Comparison of ENCODE assay signal across 8 cellular contexts in the genomic region with DNA sequence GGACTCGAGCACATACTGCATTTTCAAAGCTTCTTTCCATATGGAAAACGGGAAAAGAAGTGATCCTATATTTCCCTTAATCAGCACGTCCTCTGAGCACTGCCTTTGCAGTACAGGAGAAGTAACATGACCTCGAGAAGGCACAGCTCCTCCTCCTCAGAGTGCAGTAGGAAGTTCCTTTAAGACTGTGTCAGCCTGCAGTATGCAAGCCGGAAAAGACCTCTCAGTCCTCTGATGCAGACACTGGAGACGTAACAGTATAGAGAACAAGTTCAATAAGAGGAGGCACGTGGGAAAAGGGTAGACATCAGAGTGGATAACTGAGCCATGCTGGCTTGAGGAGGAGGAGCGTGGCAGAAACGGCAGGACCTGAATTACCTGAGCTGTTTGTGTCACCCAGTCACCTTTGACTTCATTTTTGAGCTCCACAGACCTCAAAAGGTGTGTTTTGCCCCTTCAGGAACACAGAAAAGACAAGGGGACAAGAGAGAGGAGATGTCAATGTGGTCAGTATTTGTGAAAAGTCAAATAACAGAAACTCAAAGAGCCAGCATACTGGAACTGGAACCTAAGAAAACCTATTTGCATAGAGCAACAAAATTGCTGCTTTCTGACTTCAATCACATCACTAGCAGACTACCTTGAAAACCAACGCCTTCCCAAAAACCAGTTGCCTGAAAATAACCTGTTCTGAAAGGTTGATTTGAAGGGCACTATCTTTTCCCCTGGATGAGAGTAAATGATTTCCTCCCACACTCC. TPM values are rescaled to one million over a fixed set of nuclear protein-coding genes. Genes with fewer than 3 reads are reported as not detected.
DNase-seq lines count a peak whose midpoint lies in the region; ATAC-seq, FAIRE-seq and TF ChIP-seq lines count a peak whose summit lies in the region.

No MANE protein-coding gene starts in this region.

- no peak for TF ChIP-seq RAD21 in K562 (CRISPR knock-in tag; conservative IDR thresholded peaks at IDR 0.05 in 1 of 2, IDR thresholded peaks at IDR 0.05 in 1 of 2)

- no peaks in the 10 kb centered on the region for H3K9me3 ChIP-seq in K562 (replicated peaks; ENCODE audit: control insufficient read depth, insufficient read depth, low read depth, low read length)
- no peaks in the 10 kb centered on the region for H3K9me3 ChIP-seq in keratinocyte (ENCODE audit: control insufficient read depth, low read depth, low read length)
- H3K9me3 ChIP-seq in stomach = no peaks in the 10 kb centered on the region

- 30% methylated on average over 10 of the region's 10 CpGs for WGBS in K562 (ENCODE audit: insufficient coverage, low coverage, missing lambda C conversion rate)
- WGBS in stomach, 5 donors = 6 to 14% (median 8%) methylated on average over 10 of the region's 10 CpGs

- H2AFZ ChIP-seq in K562 (ENCODE audit: low read depth, low read length) (no peak overlapping the region; the same call in 1 of the 2 replicates), keratinocyte (ENCODE audit: control insufficient read depth, low read length) (peak overlapping the region; percentile 77)

- CTCF ChIA-PET in AG04449 (lab: Yijun Ruan, JAX) = interaction anchor here (1.2 to 1.9 kb wide), 3 partner anchors 9 to 189 kb away, joined by 3 to 5 read pairs (median 4); no protein-coding TSS in a partner anchor
- CTCF ChIA-PET in K562 (lab: Yijun Ruan, JAX; ENCODE audit: low intra/inter-chr PET ratio) = no interaction called here

- BruUV-seq in K562 (replicated peaks; lab: Mats Ljungman, UMichigan) = no TSS peak

- DNase-seq in AG04449 (ENCODE audit: low read depth, low spot score) = peak; percentile 80
- DNase-seq in RPMI8226 = peak; percentile 67
- DNase-seq in K562 (ENCODE audit: extremely low read depth in 1 of 4, low spot score in 3 of 4) = peak in 2 of 4 experiments; percentile 23 to 33
- no peak for DNase-seq in keratinocyte (ENCODE audit: low read depth, low spot score)
- DNase-seq in stomach = peak; percentile 49
- DNase-seq in NCI-H1092 treated with DMSO at 0.1 percent for 48 hours (lab: John Stamatoyannopoulos, UW) = no peak

- no peak overlapping the region for H3K27ac ChIP-seq in K562 (ENCODE audit: extremely low read depth, low read depth, low read length)
- peak overlapping the region; percentile 58 for H3K27ac ChIP-seq in keratinocyte (ENCODE audit: control insufficient read depth, insufficient read depth, low read length)
- peak overlapping the region; percentile 28 to 80 (median 69) for H3K27ac ChIP-seq in stomach

- TF ChIP-seq CTCF in AG04449 (IDR thresholded peaks at IDR 0.05; ENCODE audit: insufficient read depth, low read length, missing control alignments) = no peak
- TF ChIP-seq CTCF in K562 (IDR thresholded peaks at IDR 0.05 in 2 of 3, conservative IDR thresholded peaks at IDR 0.05 in 1 of 3; ENCODE audit: insufficient read depth in 2 of 3, low read depth in 1 of 3, low read length in 3 of 3) = no peak
- no peak for TF ChIP-seq CTCF in keratinocyte (optimal IDR thresholded peaks at IDR 0.05 in 1 of 3, IDR thresholded peaks at IDR 0.05 in 1 of 3, conservative IDR thresholded peaks at IDR 0.05 in 1 of 3; ENCODE audit: extremely low read depth in 1 of 3, insufficient read depth in 2 of 3, low read length in 3 of 3)
- no peak for TF ChIP-seq CTCF in stomach (IDR thresholded peaks at IDR 0.05)

- H3K9ac ChIP-seq in K562 (ENCODE audit: insufficient read depth in 1 of 2, low read depth in 2 of 2, low read length in 2 of 2) (no peak overlapping the region), keratinocyte (ENCODE audit: control insufficient read depth, extremely low read depth, insufficient read depth, low read length) (peak overlapping the region; percentile 47)

- TF ChIP-seq POLR2A in K562 (conservative IDR thresholded peaks at IDR 0.05) (no peak), stomach (IDR thresholded peaks at IDR 0.05) (no peak)

- peaks cover 5 to 25% of the 10 kb centered on the region in 2 experiments; a peak in 4 of 5 replicates for H3K4me1 ChIP-seq in K562 (replicated peaks in 1 of 2; ENCODE audit: control insufficient read depth in 2 of 2, insufficient read depth in 2 of 2, low read length in 2 of 2)
- H3K4me1 ChIP-seq in keratinocyte (ENCODE audit: control insufficient read depth, extremely low read depth, insufficient read depth, low read length) = peaks cover 23% of the 10 kb centered on the region
- H3K4me1 ChIP-seq in stomach = peaks cover 58 to 93% (median 79%) of the 10 kb centered on the region in 4 donors

- in situ Hi-C loops in K562 (cut with MboI) = no loop called here

- ATAC-seq in GM18909 (IDR thresholded peaks at IDR 0.05; ENCODE audit: poor library complexity, unreplicated experiment) (peak; percentile 67), HG03066 (IDR thresholded peaks at IDR 0.05; ENCODE audit: low read depth, unreplicated experiment) (peak; percentile 66), K562 (peak; percentile 67)

- dilution Hi-C loops in keratinocyte (cut with MboI; ENCODE audit: extremely low pct_ligation_motif_present, low sequenced_read_pairs) = no loop called here

- H3K79me2 ChIP-seq in K562 (ENCODE audit: control insufficient read depth, insufficient read depth, low read length) (peaks cover 17% of the 10 kb centered on the region; the same call in 2 of the 3 replicates), keratinocyte (ENCODE audit: control insufficient read depth, insufficient read depth, low read length) (peaks cover 63% of the 10 kb centered on the region)

- H3K4me2 ChIP-seq in K562 (ENCODE audit: insufficient read depth, low read length) = no peak overlapping the region
- peak overlapping the region; percentile 52 for H3K4me2 ChIP-seq in keratinocyte (ENCODE audit: control insufficient read depth, extremely low read depth, insufficient read depth, low read depth, low read length)

- POLR2A ChIA-PET in AG04449 (lab: Yijun Ruan, JAX) (interaction anchor here (0.6 kb wide), 1 partner anchor 21 kb away, joined by 3 read pairs; the partner anchor contains the start of gene IRF2), K562 (lab: Yijun Ruan, JAX) (interaction anchor here (0.6 to 0.7 kb wide), 2 partner anchors 36 to 63 kb away, joined by 3 to 6 read pairs; no protein-coding TSS in a partner anchor)

- peak; percentile 74 for FAIRE-seq in K562 (lab: Jason Lieb, UNC)
- peak; percentile 94 for FAIRE-seq in keratinocyte (lab: Jason Lieb, UNC)

- H3K4me3 ChIP-seq in AG04449 (ENCODE audit: low read depth, low read length) (peak overlapping the region; percentile 23), K562 (no peak overlapping the region), keratinocyte (ENCODE audit: control insufficient read depth in 2 of 3, extremely low read depth in 1 of 3, insufficient read depth in 2 of 3, low read depth in 1 of 3, low read length in 3 of 3) (no peak overlapping the region), stomach (peak overlapping the region in 1 of 4 donors; percentile 7)

- intact Hi-C loops in K562 (cut with micrococcal nuclease) (no loop called here), stomach (cut with DNase I; ENCODE audit: low total_unique reads) (no loop called here)

- no peaks in the 10 kb centered on the region for H3K36me3 ChIP-seq in K562 (ENCODE audit: control insufficient read depth, insufficient read depth, low read length)
- peaks cover 0 to 3% of the 10 kb centered on the region in 2 experiments for H3K36me3 ChIP-seq in keratinocyte (ENCODE audit: control insufficient read depth in 2 of 2, extremely low read depth in 1 of 2, insufficient read depth in 2 of 2, low read length in 2 of 2)
- H3K36me3 ChIP-seq in stomach = peaks cover 0 to 18% (median 8%) of the 10 kb centered on the region in 4 donors

- no peaks in the 10 kb centered on the region for H3K9me1 ChIP-seq in K562 (ENCODE audit: control insufficient read depth, insufficient read depth, low read length)
- no peaks in the 10 kb centered on the region for H3K9me1 ChIP-seq in keratinocyte (ENCODE audit: control insufficient read depth, extremely low read depth, insufficient read depth, low read length)

- TF ChIP-seq EP300 in K562 (IDR thresholded peaks at IDR 0.05; ENCODE audit: low read length) (no peak), stomach (IDR thresholded peaks at IDR 0.05) (no peak)

- H4K20me1 ChIP-seq in K562 (replicated peaks; ENCODE audit: control insufficient read depth, insufficient read depth, low read length) (peaks cover 51% of the 10 kb centered on the region), keratinocyte (ENCODE audit: control insufficient read depth, extremely low read depth, insufficient read depth, low read length) (no peaks in the 10 kb centered on the region)

- H3K27me3 ChIP-seq in K562 (ENCODE audit: control insufficient read depth in 2 of 2, insufficient read depth in 2 of 2, low read length in 2 of 2) = no peaks in the 10 kb centered on the region
- H3K27me3 ChIP-seq in keratinocyte (ENCODE audit: control insufficient read depth, extremely low read depth, insufficient read depth, low read length) = no peaks in the 10 kb centered on the region
- no peaks in the 10 kb centered on the region for H3K27me3 ChIP-seq in stomach

RNA-seq across cellular contexts. Expression of gene IRF2, which starts 20.8 kb away (rescaled TPM):
- total RNA-seq in K562 (2011; cell fraction: chromatin; rRNA removed; ENCODE audit: low replicate concordance) = 15.6 and 19.2 TPM in 2 replicates
- 10.3 and 10.7 TPM in 2 replicates for total RNA-seq in K562 (2011; cell fraction: nucleolus; rRNA removed)
- 10.5 and 12.5 TPM in 2 replicates for total RNA-seq in K562 (2011; cell fraction: nucleoplasm; rRNA removed)
- total RNA-seq in K562 (2014; rRNA removed) = 7.1 and 8.2 TPM in 2 replicates
- 12.0 TPM in 2 replicates for total RNA-seq in K562 (2014; rRNA removed; fragmentation: Illumina TruSeq; extraction: Trizol)
- total RNA-seq in K562 (2015; rRNA removed; fragmentation: Illumina TruSeq; extraction: Trizol) = 9.9 and 10.2 TPM in 2 replicates
- 11.3 and 11.9 TPM in 2 replicates for total RNA-seq in K562 (2021)
- polyA plus RNA-seq in K562 (2011; rRNA removed) = 11.3 and 15.3 TPM in 2 replicates
- 11.6 and 13.5 TPM in 2 replicates for polyA plus RNA-seq in K562 (2011; cell fraction: cytosol; rRNA removed)
- polyA plus RNA-seq in K562 (2011; cell fraction: nucleus; rRNA removed) = 9.3 and 12.3 TPM in 2 replicates
- polyA plus RNA-seq in K562 (2012) = 10.6 and 13.8 TPM in 2 replicates
- polyA plus RNA-seq in K562 (2014; fragmentation: Illumina TruSeq; extraction: Trizol) = 12.2 and 14.5 TPM in 2 replicates
- 10 to 100 TPM in 1 of 2 experiments, 1 to 10 TPM in 1; 8.8 to 17.1 TPM for polyA plus RNA-seq in K562 (2014; fragmentation: Nextera tagmentation; extraction: Ambion mirVana)
- polyA plus RNA-seq in K562 (2014; rRNA removed) = 8.4 and 9.4 TPM in 2 replicates
- polyA minus RNA-seq in K562 (2011; rRNA and poly(A)+ RNA removed) = 18.1 and 18.7 TPM in 2 replicates
- polyA minus RNA-seq in K562 (2011; cell fraction: cytosol; rRNA and poly(A)+ RNA removed) = 8.7 and 10.5 TPM in 2 replicates
- polyA minus RNA-seq in K562 (2011; cell fraction: nucleus; rRNA and poly(A)+ RNA removed) = 7.4 and 19.0 TPM in 2 replicates
- 16.4 to 23.8 TPM (median 22.9 TPM) in 3 replicates for polyA plus RNA-seq in keratinocyte
- polyA plus RNA-seq in keratinocyte (2011; ENCODE audit: low read depth) = 10.0 TPM
- polyA plus RNA-seq in keratinocyte (2011; cell fraction: cytosol; rRNA removed) = 16.2 and 20.0 TPM in 2 replicates
- polyA plus RNA-seq in keratinocyte (2011; cell fraction: nucleus; rRNA removed) = 23.0 and 30.2 TPM in 2 replicates
- 15.5 and 17.2 TPM in 2 replicates for polyA plus RNA-seq in keratinocyte (2012; ENCODE audit: low replicate concordance)
- 21.3 to 26.9 TPM (median 25.7 TPM) in 3 replicates for polyA minus RNA-seq in keratinocyte
- polyA minus RNA-seq in keratinocyte (2011; cell fraction: cytosol; rRNA and poly(A)+ RNA removed) = 16.5 TPM
- 13.1 and 17.1 TPM in 2 replicates for polyA minus RNA-seq in keratinocyte (2011; cell fraction: nucleus; rRNA and poly(A)+ RNA removed)
- total RNA-seq in stomach = 100 to 1,000 TPM in 2 of 5 donors, 10 to 100 TPM in 2, 1 to 10 TPM in 1; 5.5 to 253 (median 45.4) TPM
- 10 to 100 TPM; 18.3 to 30.4 (median 20.4) TPM for polyA plus RNA-seq in stomach

Comparison
In these comparisons a context has a peak if more than half of its experiments do, and no peak if none do; other contexts are left out.
1. DNase-seq: peak in AG04449 (single experiment), RPMI8226 (single experiment) and stomach (single experiment); none in keratinocyte (single experiment) and NCI-H1092 treated with DMSO at 0.1 percent for 48 hours (single experiment).
2. Peak in every context shown above with its lines, with median percentiles within 50 percentile points of each other: ATAC-seq.